8 cellular contexts compared by ENCODE assay signal in genomic region chr14:55097894-55098560, GRCh38. TPM values are rescaled to one million over a fixed set of nuclear protein-coding genes. Genes with fewer than 3 reads are reported as not detected.
DNase-seq lines count a peak whose midpoint lies in the region; ATAC-seq and TF ChIP-seq lines count a peak whose summit lies in the region.

No MANE protein-coding gene starts in this region.

- no peaks in the 10 kb centered on the region for H3K79me2 ChIP-seq in PC-9 (ENCODE audit: low read depth)

- peak overlapping the region; percentile 15 for H3K4me2 ChIP-seq in PC-9

- H3K27ac ChIP-seq in PC-9: peak overlapping the region; percentile 72

- H3K4me1 Mint-ChIP-seq in brain: peaks cover 24% of the 10 kb centered on the region

- no peaks in the 10 kb centered on the region for H3K36me3 ChIP-seq in PC-9 (ENCODE audit: low read depth)

- TF ChIP-seq CTCF in PC-9 (conservative IDR thresholded peaks at IDR 0.05) (no peak), brain (conservative IDR thresholded peaks at IDR 0.05) (no peak)

- no peak overlapping the region for H3K4me3 ChIP-seq in PC-9

- peak overlapping the region; percentile 55; the same call in 1 of the 2 replicates for H2AFZ ChIP-seq in PC-9

- peaks cover 54% of the 10 kb centered on the region for H3F3A ChIP-seq in PC-9 (ENCODE audit: insufficient read depth, low read depth)

- H3K36me3 Mint-ChIP-seq in brain: no peaks in the 10 kb centered on the region

- H3K4me1 ChIP-seq in PC-9 (replicated peaks; ENCODE audit: insufficient read depth): peaks cover 65% of the 10 kb centered on the region

- ATAC-seq in GM19023 (IDR thresholded peaks at IDR 0.05; ENCODE audit: unreplicated experiment): peak; percentile 71
- peak; percentile 77 for ATAC-seq in HG02852 (IDR thresholded peaks at IDR 0.05; ENCODE audit: unreplicated experiment)

- intact Hi-C loops in PC-9 (cut with micrococcal nuclease; ENCODE audit: unreplicated experiment): no loop called here

- no peak overlapping the region for H3K4me3 Mint-ChIP-seq in brain

- H3K9me2 ChIP-seq in PC-9 (ENCODE audit: insufficient read depth): no peaks in the 10 kb centered on the region

- H3K27ac Mint-ChIP-seq in brain: peak overlapping the region in 3 of 5 experiments; percentile 3 to 86 (median 53)

- no peaks in the 10 kb centered on the region for H4K20me1 ChIP-seq in PC-9 (ENCODE audit: insufficient read depth)

- CTCF ChIA-PET in PC-9 (lab: Charles Lee): interaction anchor here (0.6 kb wide), 1 partner anchor 47 kb away, joined by 3 read pairs; no protein-coding TSS in a partner anchor

- DNase-seq in PC-9 (peak in 1 of 2 experiments; percentile 83), NCI-H2171 (lab: John Stamatoyannopoulos, UW) (no peak), cerebellar cortex (ENCODE audit: low spot score) (no peak), OCI-M2 (lab: John Stamatoyannopoulos, UW; ENCODE audit: unreplicated experiment) (no peak)
- DNase-seq in stimulated activated CD4-positive, alpha-beta T cell treated with anti-CD3 and anti-CD28 coated beads, Interleukin-12 subunit alpha, Interleukin-12 subunit beta, amount 100 ng/mL, for 48 hours (ENCODE audit: low read depth in 2 of 3, low spot score in 1 of 3): peak; percentile 33 to 54 (median 38)

- POLR2A ChIA-PET in PC-9 (lab: Charles Lee; ENCODE audit: unreplicated experiment): interaction anchor here (0.7 to 0.9 kb wide), 4 partner anchors 8 to 33 kb away, joined by 3 to 7 read pairs (median 6); no protein-coding TSS in a partner anchor

- BruUV-seq in PC-9 (replicated peaks; lab: Mats Ljungman, UMichigan): no TSS peak

- H3K27me3 Mint-ChIP-seq in brain: peaks cover 6% of the 10 kb centered on the region

- peaks cover 0 to 3% (median 0%) of the 10 kb centered on the region in 5 experiments for H3K9me3 Mint-ChIP-seq in brain

- H3K9me3 ChIP-seq in PC-9 (ENCODE audit: insufficient read depth, low read depth): no peaks in the 10 kb centered on the region

- H3K27me3 ChIP-seq in PC-9 (ENCODE audit: insufficient read depth, low read depth): no peaks in the 10 kb centered on the region

RNA-seq across cellular contexts. Expression of gene LGALS3, which starts 31.0 kb away (rescaled TPM):
- total RNA-seq in PC-9 (2021): 122 and 142 TPM in 2 replicates
- polyA plus RNA-seq in brain (ENCODE audit: insufficient read depth, low read depth, low replicate concordance): 30.6 TPM

RNA-seq across cellular contexts. Expression of gene MAPK1IP1L, which starts 46.6 kb away (rescaled TPM):
- total RNA-seq in PC-9 (2021): 54.3 and 79.7 TPM in 2 replicates
- 91.1 TPM for polyA plus RNA-seq in brain (ENCODE audit: insufficient read depth, low read depth, low replicate concordance)

Comparison
In these comparisons a context has a peak if more than half of its experiments do, and no peak if none do; other contexts are left out.
1. DNase-seq: peak in stimulated activated CD4-positive, alpha-beta T cell treated with anti-CD3 and anti-CD28 coated beads, Interleukin-12 subunit alpha, Interleukin-12 subunit beta, amount 100 ng/mL, for 48 hours (3 of 3); none in NCI-H2171 (single experiment), cerebellar cortex (single experiment) and OCI-M2 (single experiment).